34 cellular contexts compared by ENCODE assay signal in genomic region chr17:19770985-19771710, GRCh38. TPM values are rescaled to one million over a fixed set of nuclear protein-coding genes. Genes with fewer than 3 reads are reported as not detected.
A peak's percentile ranks its signal among the peaks of the same experiment; 100 is the strongest.
DNase-seq lines count a peak whose midpoint lies in the region; ATAC-seq and TF ChIP-seq lines count a peak whose summit lies in the region.
"Had no signal": no experiment of that assay in that cellular context is flagged by ENCODE, and none has a peak within 500 bp of the region (broad histone marks: within the 10 kb centered on the region; RNA-seq: fewer than 3 reads in every experiment).

No MANE protein-coding gene starts in this region.

- no peak for DNase-seq in activated CD4-positive, alpha-beta T cell treated with anti-CD3 and anti-CD28 coated beads for 36 hours
- no peak for DNase-seq in activated CD4-positive, alpha-beta T cell treated with anti-CD3 and anti-CD28 coated beads, Interleukin-2, amount 50 U/mL, for 1 hour
- DNase-seq in CD4-positive, CD25-positive, alpha-beta regulatory T cell = no peak
- DNase-seq in central memory CD8-positive, alpha-beta T cell (ENCODE audit: low spot score in 2 of 2) = no peak
- DNase-seq in osteocyte (ENCODE audit: extremely low spot score, unreplicated experiment) (peak; percentile 49), cortex of kidney (lab: John Stamatoyannopoulos, UW) (no peak), HPDE6-E6E7 (ENCODE audit: extremely low spot score) (no peak)
- DNase-seq in stimulated activated CD4-positive, alpha-beta T cell treated with anti-CD3 and anti-CD28 coated beads, Interleukin-1b, Interleukin-23, amount 100 ng/mL, for 48 hours = no peak
- DNase-seq: 8988T; activated CD8-positive, alpha-beta memory T cell treated with anti-CD3 and anti-CD28 coated beads for 24 hours; Caco-2; caudate nucleus; DND-41; foreskin fibroblast; hippocampal formation; KG1; NCI-H1694; NCI-H2171; NCI-H526; RPMI8226; stimulated activated CD4-positive, alpha-beta T cell treated with anti-CD3 and anti-CD28 coated beads, Interleukin-2, amount 100 ng/mL, for 24 hours; stimulated activated naive B cell treated with anti-CD40 and anti-IgM and Interleukin-4, amounts not matched to agents 10 μg/mL and 1 μg/mL and 100 μg/mL, for 72 hours; T-helper 9 cell; transverse colon had no signal

- H3K36me3 Mint-ChIP-seq in activated CD4-positive, alpha-beta T cell treated with anti-CD3 and anti-CD28 coated beads for 36 hours (ENCODE audit: low read depth) = peaks cover 10% of the 10 kb centered on the region
- H3K36me3 Mint-ChIP-seq in CD4-positive, CD25-positive, alpha-beta regulatory T cell = peaks cover 4% of the 10 kb centered on the region
- H3K36me3 Mint-ChIP-seq in central memory CD8-positive, alpha-beta T cell (ENCODE audit: insufficient read depth) = peaks cover 5% of the 10 kb centered on the region
- H3K36me3 Mint-ChIP-seq in osteocyte (ENCODE audit: unreplicated experiment) = peaks cover 30% of the 10 kb centered on the region
- H3K36me3 Mint-ChIP-seq: stimulated activated naive B cell treated with anti-CD40 and anti-IgM and Interleukin-4, amounts not matched to agents 10 μg/mL and 1 μg/mL and 100 μg/mL, for 72 hours; WTC11 had no signal

- CTCF ChIA-PET in activated CD4-positive, alpha-beta T cell treated with anti-CD3 and anti-CD28 coated beads for 36 hours (lab: Charles Lee) = interaction anchor here (0.7 to 3.5 kb wide), 6 partner anchors 9 to 522 kb away, joined by 3 to 30 read pairs (median 3); no protein-coding TSS in a partner anchor

- H3K4me3 ChIP-seq in CD4-positive, CD25-positive, alpha-beta regulatory T cell (ENCODE audit: low read depth, low read length) = peak overlapping the region; percentile 55
- H3K4me3 ChIP-seq: GM12878, SK-N-MC, transverse colon had no signal

- H3K4me1 ChIP-seq in CD4-positive, CD25-positive, alpha-beta regulatory T cell (ENCODE audit: control insufficient read depth, insufficient read depth, low read length, poor library complexity, severe bottlenecking) = peaks cover 62% of the 10 kb centered on the region

- H3K4me1 Mint-ChIP-seq in activated CD4-positive, alpha-beta T cell treated with anti-CD3 and anti-CD28 coated beads for 36 hours = peaks cover 75% of the 10 kb centered on the region
- peaks cover 15 to 81% (median 48%) of the 10 kb centered on the region in 4 donors for H3K4me1 Mint-ChIP-seq in CD4-positive, CD25-positive, alpha-beta regulatory T cell
- peaks cover 17% of the 10 kb centered on the region for H3K4me1 Mint-ChIP-seq in central memory CD8-positive, alpha-beta T cell
- H3K4me1 Mint-ChIP-seq in osteocyte (ENCODE audit: unreplicated experiment) = peaks cover 2% of the 10 kb centered on the region
- H3K4me1 Mint-ChIP-seq: WTC11 had no signal

- no peaks in the 10 kb centered on the region for H3K9me3 ChIP-seq in CD4-positive, CD25-positive, alpha-beta regulatory T cell (ENCODE audit: control insufficient read depth in 2 of 2, low read length in 2 of 2)
- H3K9me3 ChIP-seq: Caco-2, transverse colon had no signal

- H3K4me3 Mint-ChIP-seq in activated CD4-positive, alpha-beta T cell treated with anti-CD3 and anti-CD28 coated beads for 36 hours = no peak overlapping the region
- peak overlapping the region; percentile 12 to 71 (median 68) for H3K4me3 Mint-ChIP-seq in CD4-positive, CD25-positive, alpha-beta regulatory T cell
- H3K4me3 Mint-ChIP-seq in central memory CD8-positive, alpha-beta T cell = peak overlapping the region; percentile 17
- no peak overlapping the region for H3K4me3 Mint-ChIP-seq in osteocyte (ENCODE audit: unreplicated experiment)
- H3K4me3 Mint-ChIP-seq: neural crest cell; stimulated activated naive B cell treated with anti-CD40 and anti-IgM and Interleukin-4, amounts not matched to agents 10 μg/mL and 1 μg/mL and 100 μg/mL, for 72 hours; WTC11 had no signal

- peak overlapping the region; percentile 60 for H3K27ac ChIP-seq in CD4-positive, CD25-positive, alpha-beta regulatory T cell (ENCODE audit: insufficient read depth, low read length, poor library complexity, severe bottlenecking)
- H3K27ac ChIP-seq: epithelial cell of prostate, SK-N-MC, transverse colon had no signal

- H3K27me3 ChIP-seq in CD4-positive, CD25-positive, alpha-beta regulatory T cell (ENCODE audit: control insufficient read depth, insufficient read depth, low read length) = no peaks in the 10 kb centered on the region
- H3K27me3 ChIP-seq: transverse colon had no signal

- H3K27me3 Mint-ChIP-seq in activated CD4-positive, alpha-beta T cell treated with anti-CD3 and anti-CD28 coated beads for 36 hours = no peaks in the 10 kb centered on the region
- H3K27me3 Mint-ChIP-seq in CD4-positive, CD25-positive, alpha-beta regulatory T cell = no peaks in the 10 kb centered on the region
- no peaks in the 10 kb centered on the region for H3K27me3 Mint-ChIP-seq in central memory CD8-positive, alpha-beta T cell
- no peaks in the 10 kb centered on the region for H3K27me3 Mint-ChIP-seq in osteocyte (ENCODE audit: unreplicated experiment)
- H3K27me3 Mint-ChIP-seq: progenitor cell of endocrine pancreas had no signal

- intact Hi-C loops in activated CD4-positive, alpha-beta T cell treated with anti-CD3 and anti-CD28 coated beads for 36 hours (cut with DNase I, micrococcal nuclease) = no loop called here

- H3K36me3 ChIP-seq in CD4-positive, CD25-positive, alpha-beta regulatory T cell (ENCODE audit: control insufficient read depth, insufficient read depth, low read length) = peaks cover 3% of the 10 kb centered on the region

- POLR2A ChIA-PET in activated CD4-positive, alpha-beta T cell treated with anti-CD3 and anti-CD28 coated beads for 36 hours (lab: Charles Lee) = no interaction called here

- TF ChIP-seq CTCF in osteocyte (IDR thresholded peaks at IDR 0.05) = no peak

- peak overlapping the region; percentile 72 for H3K27ac Mint-ChIP-seq in activated CD4-positive, alpha-beta T cell treated with anti-CD3 and anti-CD28 coated beads for 36 hours
- peak overlapping the region; percentile 93 to 99 (median 97) for H3K27ac Mint-ChIP-seq in CD4-positive, CD25-positive, alpha-beta regulatory T cell
- no peak overlapping the region for H3K27ac Mint-ChIP-seq in central memory CD8-positive, alpha-beta T cell (ENCODE audit: low read depth)
- H3K27ac Mint-ChIP-seq in osteocyte (ENCODE audit: unreplicated experiment) = no peak overlapping the region
- H3K27ac Mint-ChIP-seq: activated T-helper 2 cell treated with anti-CD3 and anti-CD28 coated beads, Interferon-gamma antibody, Interleukin-2, Interleukin-4, amounts not matched to agents 10 μg/mL and 5 μg/mL and 100 μg/mL, durations not matched to agents 14 hours and 24 hours and 36 hours; progenitor cell of endocrine pancreas; stimulated activated naive B cell treated with anti-CD40 and anti-IgM and Interleukin-4, amounts not matched to agents 10 μg/mL and 1 μg/mL and 100 μg/mL, for 72 hours; WTC11 had no signal

- no peaks in the 10 kb centered on the region for H3K9me3 Mint-ChIP-seq in activated CD4-positive, alpha-beta T cell treated with anti-CD3 and anti-CD28 coated beads for 36 hours (ENCODE audit: low read depth)
- H3K9me3 Mint-ChIP-seq in CD4-positive, CD25-positive, alpha-beta regulatory T cell = no peaks in the 10 kb centered on the region
- H3K9me3 Mint-ChIP-seq in central memory CD8-positive, alpha-beta T cell = no peaks in the 10 kb centered on the region
- H3K9me3 Mint-ChIP-seq in osteocyte (ENCODE audit: unreplicated experiment) = no peaks in the 10 kb centered on the region
- H3K9me3 Mint-ChIP-seq: activated T-helper 2 cell treated with anti-CD3 and anti-CD28 coated beads, Interferon-gamma antibody, Interleukin-2, Interleukin-4, amounts not matched to agents 10 μg/mL and 5 μg/mL and 100 μg/mL, durations not matched to agents 14 hours and 24 hours and 36 hours; neural crest cell; stimulated activated naive B cell treated with anti-CD40 and anti-IgM and Interleukin-4, amounts not matched to agents 10 μg/mL and 1 μg/mL and 100 μg/mL, for 72 hours; WTC11 had no signal

- no peak for ATAC-seq in activated CD4-positive, alpha-beta T cell treated with anti-CD3 and anti-CD28 coated beads for 36 hours
- no peak for ATAC-seq in CD4-positive, CD25-positive, alpha-beta regulatory T cell (ENCODE audit: low read depth in 2 of 2)
- no peak for ATAC-seq in central memory CD8-positive, alpha-beta T cell (replicated peaks; ENCODE audit: extremely low read depth, poor library complexity, severe bottlenecking)
- ATAC-seq: GM12878; stimulated activated naive B cell treated with anti-CD40 and anti-IgM and Interleukin-4, amounts not matched to agents 10 μg/mL and 1 μg/mL and 100 μg/mL, for 72 hours; WTC11 had no signal

RNA-seq across cellular contexts. Expression of gene ALDH3A1, which starts 23.1 kb away (rescaled TPM):
- not detected for total RNA-seq in activated CD4-positive, alpha-beta T cell treated with anti-CD3 and anti-CD28 coated beads for 36 hours
- total RNA-seq in CD4-positive, CD25-positive, alpha-beta regulatory T cell = not detected
- polyA plus RNA-seq in CD4-positive, CD25-positive, alpha-beta regulatory T cell = under 1 TPM in 1 of 4 donors, not detected in 3; 0.14 TPM
- 0.52 and 1.6 TPM in 2 replicates for total RNA-seq in osteocyte
- total RNA-seq: activated T-helper 2 cell treated with anti-CD3 and anti-CD28 coated beads, Interferon-gamma antibody, Interleukin-2, Interleukin-4, amounts not matched to agents 10 μg/mL and 5 μg/mL and 100 μg/mL, durations not matched to agents 14 hours and 24 hours and 36 hours; GM12878; neural crest cell; skeletal muscle tissue had no signal

RNA-seq across cellular contexts. Expression of gene SLC47A2, which starts 54.8 kb away (rescaled TPM):
- not detected for total RNA-seq in activated CD4-positive, alpha-beta T cell treated with anti-CD3 and anti-CD28 coated beads for 36 hours
- not detected for total RNA-seq in CD4-positive, CD25-positive, alpha-beta regulatory T cell
- not detected for polyA plus RNA-seq in CD4-positive, CD25-positive, alpha-beta regulatory T cell
- 0.16 and 0.24 TPM in 2 replicates for total RNA-seq in osteocyte
- total RNA-seq: activated T-helper 2 cell treated with anti-CD3 and anti-CD28 coated beads, Interferon-gamma antibody, Interleukin-2, Interleukin-4, amounts not matched to agents 10 μg/mL and 5 μg/mL and 100 μg/mL, durations not matched to agents 14 hours and 24 hours and 36 hours; GM12878; HT1080; liver; neural crest cell; progenitor cell of endocrine pancreas; skeletal muscle tissue; WTC11 had no signal
- polyA plus RNA-seq: GM12878 had no signal

Comparison
In these comparisons a context has a peak if more than half of its experiments do, and no peak if none do; other contexts are left out.
1. H3K27ac Mint-ChIP-seq: peak in activated CD4-positive, alpha-beta T cell treated with anti-CD3 and anti-CD28 coated beads for 36 hours (single experiment) and CD4-positive, CD25-positive, alpha-beta regulatory T cell (3 of 3); none in central memory CD8-positive, alpha-beta T cell (single experiment) and osteocyte (single experiment).
2. H3K4me3 Mint-ChIP-seq: peak in CD4-positive, CD25-positive, alpha-beta regulatory T cell (4 of 4) and central memory CD8-positive, alpha-beta T cell (single experiment); none in activated CD4-positive, alpha-beta T cell treated with anti-CD3 and anti-CD28 coated beads for 36 hours (single experiment) and osteocyte (single experiment).